1 cellular context compared by ENCODE assay signal in genomic region chr20:5056801-5057599, GRCh38.
TF ChIP-seq lines count a peak whose summit lies in the region.

No MANE protein-coding gene starts in this region.

TF ChIP-seq in K562, 482 proteins besides CTCF, POLR2A, EP300 and RAD21 (continued from another document):
- TF ChIP-seq, protein P1, sequence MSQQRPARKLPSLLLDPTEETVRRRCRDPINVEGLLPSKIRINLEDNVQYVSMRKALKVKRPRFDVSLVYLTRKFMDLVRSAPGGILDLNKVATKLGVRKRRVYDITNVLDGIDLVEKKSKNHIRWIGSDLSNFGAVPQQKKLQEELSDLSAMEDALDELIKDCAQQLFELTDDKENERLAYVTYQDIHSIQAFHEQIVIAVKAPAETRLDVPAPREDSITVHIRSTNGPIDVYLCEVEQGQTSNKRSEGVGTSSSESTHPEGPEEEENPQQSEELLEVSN (IDR thresholded peaks at IDR 0.05; ENCODE audit: borderline replicate concordance in 1 of 2, extremely low read depth in 1 of 2, insufficient read depth in 1 of 2, insufficient read length in 1 of 2, low read depth in 1 of 2, low read length in 1 of 2, poor library complexity in 1 of 2, severe bottlenecking in 1 of 2) = peak; percentile 37 to 60
- 0 out of 2 replicates have a peak, but pooled peaks have one; percentile 25 for TF ChIP-seq SMC3 (conservative IDR thresholded peaks at IDR 0.05; ENCODE audit: insufficient read depth, low read depth, low read length)
- peak; percentile 90 for TF ChIP-seq USF2 (CRISPR knock-in tag; IDR thresholded peaks at IDR 0.05)
- TF ChIP-seq ARHGAP35 (IDR thresholded peaks at IDR 0.05; ENCODE audit: partially characterized antibody) = no peak
- no peak for TF ChIP-seq NR2C2 (CRISPR knock-in tag; IDR thresholded peaks at IDR 0.05)
- TF ChIP-seq NR2C2 (tag; IDR thresholded peaks at IDR 0.05) = no peak
- TF ChIP-seq LCOR (CRISPR knock-in tag; IDR thresholded peaks at IDR 0.05) = peak; percentile 74; the same call in 1 of the 2 replicates
- TF ChIP-seq, protein P2, sequence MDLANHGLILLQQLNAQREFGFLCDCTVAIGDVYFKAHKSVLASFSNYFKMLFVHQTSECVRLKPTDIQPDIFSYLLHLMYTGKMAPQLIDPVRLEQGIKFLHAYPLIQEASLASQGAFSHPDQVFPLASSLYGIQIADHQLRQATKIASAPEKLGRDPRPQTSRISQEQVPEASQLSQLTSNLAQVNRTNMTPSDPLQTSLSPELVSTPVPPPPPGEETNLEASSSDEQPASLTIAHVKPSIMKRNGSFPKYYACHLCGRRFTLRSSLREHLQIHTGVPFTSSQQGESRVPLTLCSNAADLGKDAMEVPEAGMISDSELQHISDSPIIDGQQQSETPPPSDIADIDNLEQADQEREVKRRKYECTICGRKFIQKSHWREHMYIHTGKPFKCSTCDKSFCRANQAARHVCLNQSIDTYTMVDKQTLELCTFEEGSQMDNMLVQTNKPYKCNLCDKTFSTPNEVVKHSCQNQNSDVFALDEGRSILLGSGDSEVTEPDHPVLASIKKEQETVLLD (IDR thresholded peaks at IDR 0.05) = no peak
- TF ChIP-seq MAFK (IDR thresholded peaks at IDR 0.05; ENCODE audit: low read length) = peak; percentile 27; the same call in 1 of the 2 replicates
- TF ChIP-seq USF1 (CRISPR knock-in tag; IDR thresholded peaks at IDR 0.05) = peak; percentile 97
- TF ChIP-seq TRIM24 (IDR thresholded peaks at IDR 0.05) = peak in 1 of 2 experiments; percentile 51; a peak in 2 of 4 replicates
- peak; percentile 84; the same call in 1 of the 2 replicates for TF ChIP-seq TOE1 (IDR thresholded peaks at IDR 0.05; ENCODE audit: borderline replicate concordance)
- TF ChIP-seq TOE1 (CRISPR knock-in tag; IDR thresholded peaks at IDR 0.05; ENCODE audit: borderline replicate concordance, low read depth) = no peak
- TF ChIP-seq C11orf30 (IDR thresholded peaks at IDR 0.05; ENCODE audit: low read depth) = peak; percentile 77
- peak; percentile 27; the same call in 1 of the 2 replicates for TF ChIP-seq SPI1 (IDR thresholded peaks at IDR 0.05; ENCODE audit: borderline replicate concordance, low read depth, low read length)
- TF ChIP-seq ATF7 (IDR thresholded peaks at IDR 0.05) = peak; percentile 66
- peak; percentile 67 for TF ChIP-seq ATF3 (IDR thresholded peaks at IDR 0.05)
- no peak for TF ChIP-seq ATF3 (CRISPR knock-in tag; conservative IDR thresholded peaks at IDR 0.05)
- TF ChIP-seq, protein P3, sequence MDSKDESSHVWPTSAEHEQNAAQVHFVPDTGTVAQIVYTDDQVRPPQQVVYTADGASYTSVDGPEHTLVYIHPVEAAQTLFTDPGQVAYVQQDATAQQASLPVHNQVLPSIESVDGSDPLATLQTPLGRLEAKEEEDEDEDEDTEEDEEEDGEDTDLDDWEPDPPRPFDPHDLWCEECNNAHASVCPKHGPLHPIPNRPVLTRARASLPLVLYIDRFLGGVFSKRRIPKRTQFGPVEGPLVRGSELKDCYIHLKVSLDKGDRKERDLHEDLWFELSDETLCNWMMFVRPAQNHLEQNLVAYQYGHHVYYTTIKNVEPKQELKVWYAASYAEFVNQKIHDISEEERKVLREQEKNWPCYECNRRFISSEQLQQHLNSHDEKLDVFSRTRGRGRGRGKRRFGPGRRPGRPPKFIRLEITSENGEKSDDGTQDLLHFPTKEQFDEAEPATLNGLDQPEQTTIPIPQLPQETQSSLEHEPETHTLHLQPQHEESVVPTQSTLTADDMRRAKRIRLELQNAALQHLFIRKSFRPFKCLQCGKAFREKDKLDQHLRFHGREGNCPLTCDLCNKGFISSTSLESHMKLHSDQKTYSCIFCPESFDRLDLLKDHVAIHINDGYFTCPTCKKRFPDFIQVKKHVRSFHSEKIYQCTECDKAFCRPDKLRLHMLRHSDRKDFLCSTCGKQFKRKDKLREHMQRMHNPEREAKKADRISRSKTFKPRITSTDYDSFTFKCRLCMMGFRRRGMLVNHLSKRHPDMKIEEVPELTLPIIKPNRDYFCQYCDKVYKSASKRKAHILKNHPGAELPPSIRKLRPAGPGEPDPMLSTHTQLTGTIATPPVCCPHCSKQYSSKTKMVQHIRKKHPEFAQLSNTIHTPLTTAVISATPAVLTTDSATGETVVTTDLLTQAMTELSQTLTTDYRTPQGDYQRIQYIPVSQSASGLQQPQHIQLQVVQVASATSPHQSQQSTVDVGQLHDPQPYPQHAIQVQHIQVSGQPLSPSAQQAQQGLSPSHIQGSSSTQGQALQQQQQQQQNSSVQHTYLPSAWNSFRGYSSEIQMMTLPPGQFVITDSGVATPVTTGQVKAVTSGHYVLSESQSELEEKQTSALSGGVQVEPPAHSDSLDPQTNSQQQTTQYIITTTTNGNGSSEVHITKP (IDR thresholded peaks at IDR 0.05; ENCODE audit: partially characterized antibody) = peak; percentile 50
- TF ChIP-seq, protein P4, sequence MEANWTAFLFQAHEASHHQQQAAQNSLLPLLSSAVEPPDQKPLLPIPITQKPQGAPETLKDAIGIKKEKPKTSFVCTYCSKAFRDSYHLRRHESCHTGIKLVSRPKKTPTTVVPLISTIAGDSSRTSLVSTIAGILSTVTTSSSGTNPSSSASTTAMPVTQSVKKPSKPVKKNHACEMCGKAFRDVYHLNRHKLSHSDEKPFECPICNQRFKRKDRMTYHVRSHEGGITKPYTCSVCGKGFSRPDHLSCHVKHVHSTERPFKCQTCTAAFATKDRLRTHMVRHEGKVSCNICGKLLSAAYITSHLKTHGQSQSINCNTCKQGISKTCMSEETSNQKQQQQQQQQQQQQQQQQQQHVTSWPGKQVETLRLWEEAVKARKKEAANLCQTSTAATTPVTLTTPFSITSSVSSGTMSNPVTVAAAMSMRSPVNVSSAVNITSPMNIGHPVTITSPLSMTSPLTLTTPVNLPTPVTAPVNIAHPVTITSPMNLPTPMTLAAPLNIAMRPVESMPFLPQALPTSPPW (CRISPR knock-in tag; IDR thresholded peaks at IDR 0.05) = peak; percentile 27; the same call in 1 of the 2 replicates
- TF ChIP-seq TCF3 (CRISPR knock-in tag; IDR thresholded peaks at IDR 0.05) = peak; percentile 56; the same call in 1 of the 2 replicates
- TF ChIP-seq RBM17 (IDR thresholded peaks at IDR 0.05; ENCODE audit: borderline replicate concordance, low read depth, low read length) = no peak
- no peak for TF ChIP-seq TEAD2 (tag; IDR thresholded peaks at IDR 0.05)
- peak; percentile 67; the same call in 1 of the 2 replicates for TF ChIP-seq LEF1 (IDR thresholded peaks at IDR 0.05)
- peak; percentile 27; the same call in 1 of the 2 replicates for TF ChIP-seq SMAD4 (CRISPR knock-in tag; conservative IDR thresholded peaks at IDR 0.05)
- TF ChIP-seq ZNF354B (CRISPR knock-in tag; IDR thresholded peaks at IDR 0.05) = no peak
- no peak for TF ChIP-seq ZBTB17 (CRISPR knock-in tag; IDR thresholded peaks at IDR 0.05)
- TF ChIP-seq, protein P5, sequence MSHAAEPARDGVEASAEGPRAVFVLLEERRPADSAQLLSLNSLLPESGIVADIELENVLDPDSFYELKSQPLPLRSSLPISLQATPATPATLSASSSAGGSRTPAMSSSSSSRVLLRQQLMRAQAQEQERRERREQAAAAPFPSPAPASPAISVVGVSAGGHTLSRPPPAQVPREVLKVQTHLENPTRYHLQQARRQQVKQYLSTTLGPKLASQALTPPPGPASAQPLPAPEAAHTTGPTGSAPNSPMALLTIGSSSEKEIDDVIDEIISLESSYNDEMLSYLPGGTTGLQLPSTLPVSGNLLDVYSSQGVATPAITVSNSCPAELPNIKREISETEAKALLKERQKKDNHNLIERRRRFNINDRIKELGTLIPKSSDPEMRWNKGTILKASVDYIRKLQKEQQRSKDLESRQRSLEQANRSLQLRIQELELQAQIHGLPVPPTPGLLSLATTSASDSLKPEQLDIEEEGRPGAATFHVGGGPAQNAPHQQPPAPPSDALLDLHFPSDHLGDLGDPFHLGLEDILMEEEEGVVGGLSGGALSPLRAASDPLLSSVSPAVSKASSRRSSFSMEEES (CRISPR knock-in tag; IDR thresholded peaks at IDR 0.05) = peak; percentile 71
TF ChIP-seq in K562: peak in this region for 77.
